18 cellular contexts compared by ENCODE assay signal in genomic region chr3:480070-480469, GRCh38.
DNase-seq lines count a peak whose midpoint lies in the region; ATAC-seq lines count a peak whose summit lies in the region.
"Had no signal": no experiment of that assay in that cellular context is flagged by ENCODE, and none has a peak within 500 bp of the region (broad histone marks: within the 10 kb centered on the region; RNA-seq: fewer than 3 reads in every experiment).

No MANE protein-coding gene starts in this region.

- H3K9me3 Mint-ChIP-seq in activated naive CD4-positive, alpha-beta T cell treated with anti-CD3 and anti-CD28 coated beads, Interleukin-2, amount 10 ng/mL, durations not matched to agents 7 days and 5 days, result peaks cover 12% of the 10 kb centered on the region

- H3K4me1 Mint-ChIP-seq in activated naive CD4-positive, alpha-beta T cell treated with anti-CD3 and anti-CD28 coated beads, Interleukin-2, amount 10 ng/mL, durations not matched to agents 7 days and 5 days, result no peaks in the 10 kb centered on the region
- H3K4me1 Mint-ChIP-seq: naive thymus-derived CD4-positive, alpha-beta T cell had no signal

- H3K27ac Mint-ChIP-seq in activated naive CD4-positive, alpha-beta T cell treated with anti-CD3 and anti-CD28 coated beads, Interleukin-2, amount 10 ng/mL, durations not matched to agents 7 days and 5 days, result no peak overlapping the region
- H3K27ac Mint-ChIP-seq: endodermal cell; naive thymus-derived CD4-positive, alpha-beta T cell had no signal

- DNase-seq in midbrain (lab: John Stamatoyannopoulos, UW), result no peak
- DNase-seq in GOT3 (lab: John Stamatoyannopoulos, UW), result no peak
- DNase-seq in activated naive CD4-positive, alpha-beta T cell treated with anti-CD3 and anti-CD28 coated beads, Interleukin-2, amount 10 ng/mL, durations not matched to agents 7 days and 5 days, result no peak
- DNase-seq: ACHN; activated naive CD4-positive, alpha-beta T cell treated with Interleukin-2 at 50 U/mL for 16 hours; DMS79; endodermal cell; GM23248; naive thymus-derived CD4-positive, alpha-beta T cell; NCI-H1105; PC-9; posterior cingulate gyrus; testis had no signal

- ATAC-seq in GM18519 (IDR thresholded peaks at IDR 0.05; ENCODE audit: low FRiP score, unreplicated experiment), result peak; percentile 56
- peak; percentile 73 for ATAC-seq in GM21367 (IDR thresholded peaks at IDR 0.05; ENCODE audit: unreplicated experiment)
- ATAC-seq in HG02852 (IDR thresholded peaks at IDR 0.05; ENCODE audit: unreplicated experiment), result peak; percentile 70
- peak; percentile 78 for ATAC-seq in HG03457 (IDR thresholded peaks at IDR 0.05; ENCODE audit: unreplicated experiment)
- no peak for ATAC-seq in GM19023 (IDR thresholded peaks at IDR 0.05; ENCODE audit: unreplicated experiment)
- ATAC-seq: naive thymus-derived CD4-positive, alpha-beta T cell had no signal

- H3K4me3 Mint-ChIP-seq in activated naive CD4-positive, alpha-beta T cell treated with anti-CD3 and anti-CD28 coated beads, Interleukin-2, amount 10 ng/mL, durations not matched to agents 7 days and 5 days, result no peak overlapping the region
- H3K4me3 Mint-ChIP-seq: endodermal cell; naive thymus-derived CD4-positive, alpha-beta T cell had no signal

- CTCF ChIA-PET in activated naive CD4-positive, alpha-beta T cell treated with anti-CD3 and anti-CD28 coated beads, Interleukin-2, amount 10 ng/mL, durations not matched to agents 7 days and 5 days (lab: Charles Lee), result no interaction called here

- H3K27me3 Mint-ChIP-seq in activated naive CD4-positive, alpha-beta T cell treated with anti-CD3 and anti-CD28 coated beads, Interleukin-2, amount 10 ng/mL, durations not matched to agents 7 days and 5 days, result no peaks in the 10 kb centered on the region
- H3K27me3 Mint-ChIP-seq: naive thymus-derived CD4-positive, alpha-beta T cell had no signal

- no peaks in the 10 kb centered on the region for H3K36me3 Mint-ChIP-seq in activated naive CD4-positive, alpha-beta T cell treated with anti-CD3 and anti-CD28 coated beads, Interleukin-2, amount 10 ng/mL, durations not matched to agents 7 days and 5 days
